In the genomic region with DNA sequence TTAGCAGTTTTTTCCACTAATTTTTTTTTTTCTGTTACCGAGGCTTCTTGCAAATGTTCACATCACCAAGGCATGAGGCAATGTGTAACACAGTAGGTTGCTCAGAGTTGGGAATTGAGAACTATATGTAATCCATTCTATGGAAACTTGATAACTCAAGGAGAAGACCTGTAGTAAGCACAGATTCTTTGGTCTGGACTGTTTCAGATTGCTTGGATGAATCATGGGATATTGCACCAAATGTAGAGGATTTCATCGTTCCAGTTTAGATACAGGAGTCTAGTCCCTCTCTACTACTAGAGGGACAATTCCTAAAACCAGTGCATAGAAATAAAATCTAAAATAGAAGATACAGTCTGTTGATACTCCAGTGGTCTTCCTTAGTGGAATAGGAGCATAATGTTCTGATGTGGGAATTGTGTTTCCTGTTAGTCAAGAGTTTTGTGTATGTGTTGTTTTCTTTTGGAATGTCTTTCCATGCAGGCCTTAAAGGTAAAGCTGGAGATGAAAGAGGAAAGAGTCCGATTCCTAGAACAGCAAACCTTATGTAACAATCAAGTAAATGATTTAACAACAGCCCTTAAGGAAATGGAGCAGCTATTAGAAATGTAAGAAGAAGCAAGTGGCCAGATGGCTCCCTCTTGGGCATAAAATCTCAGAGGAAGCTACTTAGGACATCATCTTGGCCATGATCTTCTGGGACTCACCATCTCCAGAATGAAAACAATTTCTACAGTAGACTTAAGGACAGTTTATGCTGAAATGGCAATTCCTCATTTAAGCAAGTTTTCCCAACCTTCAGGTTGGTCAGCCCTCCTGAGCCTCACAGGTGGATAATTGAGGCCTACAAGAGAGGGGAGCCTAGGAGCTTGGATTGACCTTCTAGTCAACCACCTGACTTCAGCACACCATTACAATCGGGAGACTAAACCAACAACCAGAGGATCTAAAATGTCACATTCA, we compare ENCODE assay signal across 2 cellular contexts.
TF ChIP-seq lines count a peak whose summit lies in the region.

No MANE protein-coding gene starts in this region.

TF ChIP-seq in IMR-90, 13 proteins besides CTCF, POLR2A, EP300 and RAD21:
- TF ChIP-seq NFE2L2 (IDR thresholded peaks at IDR 0.05; ENCODE audit: low read depth, low read length) = no peak
- TF ChIP-seq MXI1 (IDR thresholded peaks at IDR 0.05; ENCODE audit: borderline replicate concordance, low read depth, low read length) = no peak
- peak; percentile 40 for TF ChIP-seq MAFK (IDR thresholded peaks at IDR 0.05; ENCODE audit: low read depth, low read length)
- TF ChIP-seq CEBPB (IDR thresholded peaks at IDR 0.05; ENCODE audit: low read depth, low read length) = peak; percentile 65
- no peak for TF ChIP-seq BHLHE40 (IDR thresholded peaks at IDR 0.05; ENCODE audit: low read depth, low read length)
- TF ChIP-seq, protein P1, sequence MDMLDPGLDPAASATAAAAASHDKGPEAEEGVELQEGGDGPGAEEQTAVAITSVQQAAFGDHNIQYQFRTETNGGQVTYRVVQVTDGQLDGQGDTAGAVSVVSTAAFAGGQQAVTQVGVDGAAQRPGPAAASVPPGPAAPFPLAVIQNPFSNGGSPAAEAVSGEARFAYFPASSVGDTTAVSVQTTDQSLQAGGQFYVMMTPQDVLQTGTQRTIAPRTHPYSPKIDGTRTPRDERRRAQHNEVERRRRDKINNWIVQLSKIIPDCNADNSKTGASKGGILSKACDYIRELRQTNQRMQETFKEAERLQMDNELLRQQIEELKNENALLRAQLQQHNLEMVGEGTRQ (IDR thresholded peaks at IDR 0.05; ENCODE audit: low read depth, low read length) = no peak
- no peak for TF ChIP-seq SMC3 (IDR thresholded peaks at IDR 0.05; ENCODE audit: low read depth, low read length)
- TF ChIP-seq MAZ (IDR thresholded peaks at IDR 0.05; ENCODE audit: borderline replicate concordance, low read depth, low read length) = no peak
- TF ChIP-seq, protein P2, sequence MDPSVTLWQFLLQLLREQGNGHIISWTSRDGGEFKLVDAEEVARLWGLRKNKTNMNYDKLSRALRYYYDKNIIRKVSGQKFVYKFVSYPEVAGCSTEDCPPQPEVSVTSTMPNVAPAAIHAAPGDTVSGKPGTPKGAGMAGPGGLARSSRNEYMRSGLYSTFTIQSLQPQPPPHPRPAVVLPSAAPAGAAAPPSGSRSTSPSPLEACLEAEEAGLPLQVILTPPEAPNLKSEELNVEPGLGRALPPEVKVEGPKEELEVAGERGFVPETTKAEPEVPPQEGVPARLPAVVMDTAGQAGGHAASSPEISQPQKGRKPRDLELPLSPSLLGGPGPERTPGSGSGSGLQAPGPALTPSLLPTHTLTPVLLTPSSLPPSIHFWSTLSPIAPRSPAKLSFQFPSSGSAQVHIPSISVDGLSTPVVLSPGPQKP (IDR thresholded peaks at IDR 0.05; ENCODE audit: borderline replicate concordance, low read depth, low read length) = no peak
- no peak for TF ChIP-seq RFX5 (IDR thresholded peaks at IDR 0.05; ENCODE audit: low read depth, low read length)
- no peak for TF ChIP-seq CHD1 (IDR thresholded peaks at IDR 0.05; ENCODE audit: low read depth, low read length)
- TF ChIP-seq RCOR1 (IDR thresholded peaks at IDR 0.05; ENCODE audit: insufficient replicate concordance, low read length) = no peak
- TF ChIP-seq FOS (IDR thresholded peaks at IDR 0.05; ENCODE audit: low read depth, low read length) = no peak

TF ChIP-seq in K562, 482 proteins besides CTCF, POLR2A, EP300 and RAD21:
- TF ChIP-seq PTBP1 (IDR thresholded peaks at IDR 0.05; ENCODE audit: low read depth, low read length) (no peak), C11orf30 (IDR thresholded peaks at IDR 0.05; ENCODE audit: low read depth) (peak; percentile 68), MAFG (tag; conservative IDR thresholded peaks at IDR 0.05) (0 out of 2 replicates have a peak, but pooled peaks have one; percentile 8), ZNF316 (IDR thresholded peaks at IDR 0.05) (peak; percentile 71)
